Comparison of ENCODE assay signal across 20 cellular contexts in genomic region chr13:106525865-106526264, GRCh38. TPM values are rescaled to one million over a fixed set of nuclear protein-coding genes. Genes with fewer than 3 reads are reported as not detected.
DNase-seq lines count a peak whose midpoint lies in the region; ATAC-seq and TF ChIP-seq lines count a peak whose summit lies in the region.
"Had no signal": no experiment of that assay in that cellular context is flagged by ENCODE, and none has a peak within 500 bp of the region (broad histone marks: within the 10 kb centered on the region; RNA-seq: fewer than 3 reads in every experiment).

No MANE protein-coding gene starts in this region.

- H3K27ac Mint-ChIP-seq in endothelial cell (ENCODE audit: unreplicated experiment): no peak overlapping the region
- peak overlapping the region; percentile 30 for H3K27ac Mint-ChIP-seq in mesothelial cell of epicardium
- H3K27ac Mint-ChIP-seq: CD8-positive, alpha-beta memory T cell had no signal

- H3K9me2 ChIP-seq in SK-N-SH: no peaks in the 10 kb centered on the region

- POLR2A ChIA-PET in SK-N-SH (lab: Yijun Ruan, JAX): no interaction called here

- H3K4me1 ChIP-seq in RWPE2 (ENCODE audit: insufficient read depth, poor library complexity, severe bottlenecking) (peaks cover 71% of the 10 kb centered on the region), upper lobe of right lung (peaks cover 11% of the 10 kb centered on the region), SK-N-SH (ENCODE audit: control insufficient read depth in 1 of 2, insufficient read depth in 2 of 2, low read depth in 1 of 2, low read length in 1 of 2) (peaks cover 0 to 55% of the 10 kb centered on the region in 2 experiments; a peak in 2 of 4 replicates)

- H3K9me3 ChIP-seq in RWPE2 (ENCODE audit: severe bottlenecking) (no peaks in the 10 kb centered on the region), upper lobe of right lung (no peaks in the 10 kb centered on the region), SK-N-SH (no peaks in the 10 kb centered on the region)
- H3K9me3 ChIP-seq: BE2C, MG63 had no signal

- H3F3A ChIP-seq in SK-N-SH (replicated peaks; ENCODE audit: insufficient read depth): no peaks in the 10 kb centered on the region

- 70% methylated on average over 1 of the region's 3 CpGs for WGBS in SK-N-SH (ENCODE audit: low lambda C conversion rate)

- CTCF ChIA-PET in SK-N-SH (lab: Yijun Ruan, JAX): interaction anchor here (2.2 kb wide), 1 partner anchor 10 kb away, joined by 8 read pairs; the partner anchor contains the start of gene EFNB2

- H3K4me1 Mint-ChIP-seq in endothelial cell (ENCODE audit: unreplicated experiment): peaks cover 72% of the 10 kb centered on the region
- peaks cover 93% of the 10 kb centered on the region for H3K4me1 Mint-ChIP-seq in mesothelial cell of epicardium
- H3K4me1 Mint-ChIP-seq: CD8-positive, alpha-beta memory T cell had no signal

- H3K27ac ChIP-seq in RWPE2 (ENCODE audit: poor library complexity, severe bottlenecking): peak overlapping the region; percentile 68
- peak overlapping the region; percentile 2 for H3K27ac ChIP-seq in upper lobe of right lung
- no peak overlapping the region for H3K27ac ChIP-seq in SK-N-SH (ENCODE audit: low read depth in 2 of 2, low read length in 1 of 2)
- H3K27ac ChIP-seq: HL-60, KMS-11 had no signal

- H2AFZ ChIP-seq in SK-N-SH (ENCODE audit: low read depth): no peak overlapping the region

- ATAC-seq in RWPE2 (ENCODE audit: low read depth) (no peak), upper lobe of right lung (no peak)

- TF ChIP-seq CTCF in RWPE2 (IDR thresholded peaks at IDR 0.05; ENCODE audit: poor library complexity, severe bottlenecking): no peak
- TF ChIP-seq CTCF in endothelial cell (IDR thresholded peaks at IDR 0.05; ENCODE audit: unreplicated experiment): no peak
- no peak for TF ChIP-seq CTCF in mesothelial cell of epicardium (IDR thresholded peaks at IDR 0.05; ENCODE audit: unreplicated experiment)
- TF ChIP-seq CTCF in upper lobe of right lung (IDR thresholded peaks at IDR 0.05): no peak
- no peak for TF ChIP-seq CTCF in SK-N-SH (IDR thresholded peaks at IDR 0.05)

- no peaks in the 10 kb centered on the region for H4K20me1 ChIP-seq in SK-N-SH (ENCODE audit: insufficient read depth)

- intact Hi-C loops in upper lobe of right lung (cut with DNase I): no loop called here

- H3K36me3 ChIP-seq in RWPE2 (ENCODE audit: low read depth): peaks cover 53% of the 10 kb centered on the region
- no peaks in the 10 kb centered on the region for H3K36me3 ChIP-seq in upper lobe of right lung
- H3K36me3 ChIP-seq in SK-N-SH (replicated peaks in 1 of 2; ENCODE audit: control insufficient read depth in 1 of 2, insufficient read depth in 2 of 2, low read length in 1 of 2): no peaks in the 10 kb centered on the region
- H3K36me3 ChIP-seq: BE2C, MG63 had no signal

- H3K9me3 Mint-ChIP-seq in endothelial cell (ENCODE audit: unreplicated experiment) (no peaks in the 10 kb centered on the region), mesothelial cell of epicardium (no peaks in the 10 kb centered on the region)
- H3K9me3 Mint-ChIP-seq: CD8-positive, alpha-beta memory T cell had no signal

- H3K79me2 ChIP-seq in SK-N-SH (ENCODE audit: insufficient read depth): peaks cover 15% of the 10 kb centered on the region; the same call in 1 of the 2 replicates

- H3K4me3 ChIP-seq in RWPE2 (ENCODE audit: severe bottlenecking) (no peak overlapping the region), upper lobe of right lung (no peak overlapping the region), SK-N-SH (ENCODE audit: low read depth in 2 of 2, low read length in 1 of 2) (no peak overlapping the region)
- H3K4me3 ChIP-seq: MG63 had no signal

- H3K9ac ChIP-seq in SK-N-SH: no peak overlapping the region
- H3K9ac ChIP-seq: KMS-11 had no signal

- H3K36me3 Mint-ChIP-seq in endothelial cell (ENCODE audit: low read depth, unreplicated experiment) (peaks cover 57% of the 10 kb centered on the region), mesothelial cell of epicardium (no peaks in the 10 kb centered on the region)
- H3K36me3 Mint-ChIP-seq: CD8-positive, alpha-beta memory T cell had no signal

- peak overlapping the region; percentile 69 for H3K4me3 Mint-ChIP-seq in endothelial cell (ENCODE audit: unreplicated experiment)
- no peak overlapping the region for H3K4me3 Mint-ChIP-seq in mesothelial cell of epicardium
- H3K4me3 Mint-ChIP-seq: CD8-positive, alpha-beta memory T cell had no signal

- DNase-seq in RWPE2 (ENCODE audit: low spot score) (no peak), endothelial cell (ENCODE audit: low spot score) (no peak), mesothelial cell of epicardium (ENCODE audit: low spot score in 2 of 2, unreplicated experiment in 2 of 2) (no peak), upper lobe of right lung (no peak), D341Med (ENCODE audit: low spot score) (no peak), SK-N-SH (no peak), DMS53 (lab: John Stamatoyannopoulos, UW) (no peak)
- DNase-seq: BE2C; CD8-positive, alpha-beta memory T cell; DMS 273 treated with DMSO at 0.1 percent for 48 hours; EL; MG63; NCI-H1092 treated with DMSO at 0.1 percent for 48 hours; NCI-H1694 treated with DMSO at 0.1 percent for 48 hours; NCI-H345; NCI-H69; NK-92 treated with Interleukin-12 subunit alpha and Interleukin-12 subunit beta, amount 100 ng/mL, for 24 hours; OCI-M1 had no signal

- TF ChIP-seq RAD21 in SK-N-SH (IDR thresholded peaks at IDR 0.05; ENCODE audit: low read length): no peak

- TF ChIP-seq EP300 in SK-N-SH (IDR thresholded peaks at IDR 0.05; ENCODE audit: borderline replicate concordance in 1 of 2, low read depth in 1 of 2, low read length in 1 of 2): no peak

- no peaks in the 10 kb centered on the region for H3K27me3 ChIP-seq in RWPE2 (ENCODE audit: insufficient read depth, poor library complexity, severe bottlenecking)
- H3K27me3 ChIP-seq in upper lobe of right lung: no peaks in the 10 kb centered on the region
- H3K27me3 ChIP-seq in SK-N-SH (ENCODE audit: insufficient read depth): no peaks in the 10 kb centered on the region
- H3K27me3 ChIP-seq: BE2C, MG63 had no signal

- H3K4me2 ChIP-seq in SK-N-SH: no peak overlapping the region
- H3K4me2 ChIP-seq: KMS-11 had no signal

- H3K27me3 Mint-ChIP-seq in endothelial cell (ENCODE audit: unreplicated experiment) (peaks cover 5% of the 10 kb centered on the region), mesothelial cell of epicardium (ENCODE audit: low read depth) (no peaks in the 10 kb centered on the region)

TF ChIP-seq in SK-N-SH, 30 proteins besides CTCF, POLR2A, EP300 and RAD21 (continues in another document):
- TF ChIP-seq CHD2 (IDR thresholded peaks at IDR 0.05; ENCODE audit: low read length, partially characterized antibody) (no peak), ELF1 (IDR thresholded peaks at IDR 0.05) (no peak), FOXJ3 (CRISPR knock-in tag; IDR thresholded peaks at IDR 0.05) (no peak), TAF1 (IDR thresholded peaks at IDR 0.05; ENCODE audit: borderline replicate concordance, low read depth, low read length) (no peak), MAX (IDR thresholded peaks at IDR 0.05; ENCODE audit: low read depth) (no peak), FOXM1 (IDR thresholded peaks at IDR 0.05; ENCODE audit: low read depth) (no peak), TEAD4 (IDR thresholded peaks at IDR 0.05; ENCODE audit: borderline replicate concordance, insufficient read depth) (no peak), FOSL2 (IDR thresholded peaks at IDR 0.05; ENCODE audit: borderline replicate concordance, low read depth) (no peak), REST (IDR thresholded peaks at IDR 0.05; ENCODE audit: low read depth, low read length) (no peak), GABPA (IDR thresholded peaks at IDR 0.05; ENCODE audit: low read depth) (no peak)

RNA-seq across cellular contexts. Expression of gene EFNB2, which starts 9.6 kb away (rescaled TPM):
- total RNA-seq in endothelial cell (ENCODE audit: unreplicated experiment): 353 TPM
- total RNA-seq in mesothelial cell of epicardium: 197 to 211 TPM (median 202 TPM) in 3 replicates
- total RNA-seq in upper lobe of right lung: 55.1 TPM
- 2.8 and 3.0 TPM in 2 replicates for polyA plus RNA-seq in SK-N-SH (2012; rRNA removed)
- polyA plus RNA-seq in SK-N-SH (2012; cell fraction: cytosol; rRNA removed): 3.7 and 4.4 TPM in 2 replicates
- 2.7 and 3.6 TPM in 2 replicates for polyA plus RNA-seq in SK-N-SH (2012; cell fraction: nucleus; rRNA removed)

RNA-seq across cellular contexts. Expression of gene ARGLU1, which starts 42.1 kb away (rescaled TPM):
- 242 TPM for total RNA-seq in endothelial cell (ENCODE audit: unreplicated experiment)
- total RNA-seq in mesothelial cell of epicardium: 231 to 235 TPM (median 233 TPM) in 3 replicates
- 122 TPM for total RNA-seq in upper lobe of right lung
- polyA plus RNA-seq in SK-N-SH (2012; rRNA removed): 101 and 124 TPM in 2 replicates
- 44.7 and 72.0 TPM in 2 replicates for polyA plus RNA-seq in SK-N-SH (2012; cell fraction: cytosol; rRNA removed)
- polyA plus RNA-seq in SK-N-SH (2012; cell fraction: nucleus; rRNA removed): 644 and 785 TPM in 2 replicates

Comparison
In these comparisons a context has a peak if more than half of its experiments do, and no peak if none do; other contexts are left out.
1. H3K27ac ChIP-seq: peak in RWPE2 (single experiment) and upper lobe of right lung (single experiment); none in SK-N-SH (0 of 2).